11 cellular contexts compared by ENCODE assay signal in genomic region chr12:27974735-27975221, GRCh38. TPM values are rescaled to one million over a fixed set of nuclear protein-coding genes. Genes with fewer than 3 reads are reported as not detected.
DNase-seq lines count a peak whose midpoint lies in the region; ATAC-seq and TF ChIP-seq lines count a peak whose summit lies in the region.
"Had no signal": no experiment of that assay in that cellular context is flagged by ENCODE, and none has a peak within 500 bp of the region (broad histone marks: within the 10 kb centered on the region; RNA-seq: fewer than 3 reads in every experiment).

No MANE protein-coding gene starts in this region.

- intact Hi-C loops in transverse colon (cut with DNase I; ENCODE audit: low total_unique reads): no loop called here

- TF ChIP-seq CTCF in RWPE2 (IDR thresholded peaks at IDR 0.05; ENCODE audit: poor library complexity, severe bottlenecking) (no peak), fibroblast of pulmonary artery (IDR thresholded peaks at IDR 0.05; ENCODE audit: low read length, missing control alignments) (no peak), transverse colon (IDR thresholded peaks at IDR 0.05) (no peak)

- H3K36me3 ChIP-seq in ES-I3 (ENCODE audit: insufficient read depth, low read length) (no peaks in the 10 kb centered on the region), RWPE2 (ENCODE audit: low read depth) (peaks cover 4% of the 10 kb centered on the region; the same call in 1 of the 2 replicates), rectal smooth muscle tissue (ENCODE audit: control insufficient read depth, insufficient read depth, low read length) (no peaks in the 10 kb centered on the region), transverse colon (no peaks in the 10 kb centered on the region)

- in situ Hi-C loops in transverse colon (cut with MboI; ENCODE audit: low pct_ligation_motif_present in 1 of 4, low pct_unique_long_range_greater_than_20kb in 1 of 4, low sequenced_read_pairs in 3 of 4): no loop called here

- H3K4me1 ChIP-seq in ES-I3 (ENCODE audit: insufficient read depth, low read length): peaks cover 13% of the 10 kb centered on the region
- H3K4me1 ChIP-seq in RWPE2 (ENCODE audit: insufficient read depth, poor library complexity, severe bottlenecking): peaks cover 31% of the 10 kb centered on the region
- no peaks in the 10 kb centered on the region for H3K4me1 ChIP-seq in rectal smooth muscle tissue (ENCODE audit: control insufficient read depth, insufficient read depth, low read length)
- peaks cover 0 to 20% (median 7%) of the 10 kb centered on the region in 4 donors for H3K4me1 ChIP-seq in transverse colon

- WGBS in transverse colon (ENCODE audit: low coverage in 1 of 2), 2 donors: 14% methylated on average over 26 of the region's 26 CpGs; no CpG with 5 or more reads in 1 of the 2 donors

- peak overlapping the region; percentile 34 for H3K4me3 ChIP-seq in RWPE2 (ENCODE audit: severe bottlenecking)
- peak overlapping the region; percentile 41 for H3K4me3 ChIP-seq in fibroblast of pulmonary artery (replicated peaks; ENCODE audit: low read depth, low read length)
- peak overlapping the region; percentile 22 for H3K4me3 ChIP-seq in rectal smooth muscle tissue (ENCODE audit: low read length)
- H3K4me3 ChIP-seq in transverse colon: peak overlapping the region in 2 of 4 donors; percentile 13 to 28

- DNase-seq in RWPE2 (ENCODE audit: low spot score): no peak
- no peak for DNase-seq in fibroblast of pulmonary artery (ENCODE audit: low read depth)
- DNase-seq in transverse colon: no peak
- no peak for DNase-seq in SKM-1 (lab: John Stamatoyannopoulos, UW; ENCODE audit: unreplicated experiment)
- DNase-seq: activated gamma-delta T cell treated with Interleukin-2 at 50 U/mL for 16 hours; stimulated activated CD4-positive, alpha-beta T cell treated with anti-CD3 and anti-CD28 coated beads, Interleukin-4, amount 100 ng/mL, for 1 hour had no signal

- TF ChIP-seq POLR2A in transverse colon (IDR thresholded peaks at IDR 0.05): no peak

- peak overlapping the region; percentile 96 for H3K27ac ChIP-seq in RWPE2 (ENCODE audit: poor library complexity, severe bottlenecking)
- no peak overlapping the region for H3K27ac ChIP-seq in rectal smooth muscle tissue (ENCODE audit: low read depth, low read length)
- no peak overlapping the region for H3K27ac ChIP-seq in transverse colon

- H3K9me3 ChIP-seq in ES-I3 (ENCODE audit: control insufficient read depth, insufficient read depth, low read length): no peaks in the 10 kb centered on the region; the same call in 1 of the 2 replicates
- no peaks in the 10 kb centered on the region for H3K9me3 ChIP-seq in RWPE2 (ENCODE audit: severe bottlenecking)
- H3K9me3 ChIP-seq in transverse colon: no peaks in the 10 kb centered on the region

- ATAC-seq in RWPE2 (ENCODE audit: low read depth) (no peak), GM21619 (IDR thresholded peaks at IDR 0.05; ENCODE audit: unreplicated experiment) (no peak), GM18520 (IDR thresholded peaks at IDR 0.05; ENCODE audit: unreplicated experiment) (no peak)

- H3K9ac ChIP-seq in ES-I3 (ENCODE audit: low read depth, low read length): peak overlapping the region; percentile 55; the same call in 1 of the 2 replicates
- H3K9ac ChIP-seq in rectal smooth muscle tissue (ENCODE audit: low read length): no peak overlapping the region

- no peak for TF ChIP-seq EP300 in transverse colon (IDR thresholded peaks at IDR 0.05; ENCODE audit: low read depth)

- H3K27me3 ChIP-seq in RWPE2 (ENCODE audit: insufficient read depth, poor library complexity, severe bottlenecking): no peaks in the 10 kb centered on the region
- peaks cover 12% of the 10 kb centered on the region for H3K27me3 ChIP-seq in rectal smooth muscle tissue (ENCODE audit: control insufficient read depth, insufficient read depth, low read length)
- H3K27me3 ChIP-seq in transverse colon: peaks cover 87% of the 10 kb centered on the region

RNA-seq across cellular contexts. Expression of gene PTHLH, which starts 2.2 kb away (rescaled TPM):
- total RNA-seq in transverse colon: under 1 TPM in 2 of 4 donors, not detected in 2; 0.68 to 0.79 TPM
- total RNA-seq: T-helper 1 cell treated with Interleukin-12 subunit alpha and Interleukin-12 subunit beta and Interleukin-4 antibody, amounts not matched to agents 30 ng/mL and 1 ng/mL, for 36 hours had no signal
